ENCODE assay signal across 20 cellular contexts in genomic region chr9:82281066-82281465, GRCh38.
DNase-seq lines count a peak whose midpoint lies in the region; FAIRE-seq and TF ChIP-seq lines count a peak whose summit lies in the region.
"Had no signal": no experiment of that assay in that cellular context is flagged by ENCODE, and none has a peak within 500 bp of the region (broad histone marks: within the 10 kb centered on the region; RNA-seq: fewer than 3 reads in every experiment).

No MANE protein-coding gene starts in this region.

- no peak for TF ChIP-seq RAD21 in H1 (IDR thresholded peaks at IDR 0.05 in 1 of 2, conservative IDR thresholded peaks at IDR 0.05 in 1 of 2; ENCODE audit: low read depth in 2 of 2, low read length in 2 of 2)

- no peaks in the 10 kb centered on the region for H3K23me2 ChIP-seq in H1 (ENCODE audit: low read depth, low read length)

- no peaks in the 10 kb centered on the region for H3K79me1 ChIP-seq in H1 (ENCODE audit: low read depth, low read length)
- H3K79me1 ChIP-seq in mesendoderm (ENCODE audit: low read length): no peaks in the 10 kb centered on the region

- no peaks in the 10 kb centered on the region; the same call in 1 of the 2 replicates for H3F3A ChIP-seq in GM23248 (ENCODE audit: insufficient read depth)

- no peak overlapping the region for H2BK120ac ChIP-seq in H1 (replicated peaks; ENCODE audit: low read depth, low read length)
- H2BK120ac ChIP-seq in mesendoderm (ENCODE audit: low read depth, low read length): no peak overlapping the region

- no peaks in the 10 kb centered on the region for H3K9me3 ChIP-seq in GM23248 (ENCODE audit: low read depth)
- no peaks in the 10 kb centered on the region for H3K9me3 ChIP-seq in H1 (ENCODE audit: insufficient read depth in 2 of 2, low read depth in 1 of 2, low read length in 1 of 2)
- H3K9me3 ChIP-seq in tibial nerve: peaks cover 0 to 6% (median 0%) of the 10 kb centered on the region in 4 donors
- H3K9me3 ChIP-seq: Caco-2 had no signal

- TF ChIP-seq EP300 in H1 (IDR thresholded peaks at IDR 0.05; ENCODE audit: borderline replicate concordance in 1 of 2, low read depth in 2 of 2, low read length in 2 of 2): no peak
- no peak for TF ChIP-seq EP300 in tibial nerve (IDR thresholded peaks at IDR 0.05)

- H2BK5ac ChIP-seq in H1 (ENCODE audit: low read depth, low read length): no peak overlapping the region
- H2BK5ac ChIP-seq in mesendoderm (ENCODE audit: low read length): no peak overlapping the region

- no peak overlapping the region for H2BK20ac ChIP-seq in H1 (ENCODE audit: low read length)

- no peak overlapping the region for H4K8ac ChIP-seq in H1 (ENCODE audit: extremely low read depth, insufficient read depth, low read length)
- H4K8ac ChIP-seq in mesendoderm (ENCODE audit: low read depth, low read length): no peak overlapping the region

- POLR2A ChIA-PET in H1 (lab: Charles Lee; ENCODE audit: partially characterized antibody): no interaction called here

- H3K18ac ChIP-seq in H1 (ENCODE audit: extremely low read depth, low read length) (no peak overlapping the region), mesendoderm (ENCODE audit: low read length) (no peak overlapping the region)

- H3K4ac ChIP-seq in H1 (replicated peaks; ENCODE audit: insufficient read length, low read depth, low read length) (no peak overlapping the region), mesendoderm (ENCODE audit: low read depth, low read length) (no peak overlapping the region)

- H3K27me3 ChIP-seq in GM23248 (replicated peaks; ENCODE audit: insufficient read depth): no peaks in the 10 kb centered on the region
- no peaks in the 10 kb centered on the region for H3K27me3 ChIP-seq in H1 (replicated peaks in 1 of 4; ENCODE audit: control insufficient read depth in 3 of 4, extremely low read depth in 1 of 4, insufficient read depth in 3 of 4, low read length in 3 of 4)
- no peaks in the 10 kb centered on the region for H3K27me3 ChIP-seq in mesendoderm (ENCODE audit: insufficient read depth, low read length, poor library complexity)
- H3K27me3 ChIP-seq in tibial nerve: no peaks in the 10 kb centered on the region

- FAIRE-seq in H1 (lab: Jason Lieb, UNC): no peak
- FAIRE-seq: D721Med, GM12892, GM18507, HepG2 had no signal

- H2AFZ ChIP-seq in GM23248: peak overlapping the region; percentile 7
- peak overlapping the region; percentile 10; the same call in 1 of the 2 replicates for H2AFZ ChIP-seq in H1 (ENCODE audit: low read length)

- H3K9ac ChIP-seq in GM23248: no peak overlapping the region
- H3K9ac ChIP-seq in H1 (replicated peaks in 1 of 4; ENCODE audit: extremely low read depth in 1 of 4, low read depth in 3 of 4, low read length in 3 of 4): no peak overlapping the region
- no peak overlapping the region for H3K9ac ChIP-seq in mesendoderm (ENCODE audit: low read length)

- TF ChIP-seq POLR2A in H1 (IDR thresholded peaks at IDR 0.05; ENCODE audit: control extremely low read depth in 1 of 2, low read depth in 2 of 2, low read length in 2 of 2) (no peak), tibial nerve (IDR thresholded peaks at IDR 0.05) (no peak)

- H4K91ac ChIP-seq in H1 (replicated peaks; ENCODE audit: insufficient read length, low read length): no peak overlapping the region

- DNase-seq in AG10803 (ENCODE audit: low read depth) (peak; percentile 3), GM23248 (peak; percentile 34), H1 (ENCODE audit: low read depth in 1 of 2, low spot score in 2 of 2) (no peak), mesendoderm (peak; percentile 31), tibial nerve (ENCODE audit: low spot score in 2 of 2) (no peak), iPS-NIHi7 (ENCODE audit: extremely low spot score) (no peak)
- no peak for DNase-seq in stimulated activated naive CD4-positive, alpha-beta T cell (lab: John Stamatoyannopoulos, UW)
- DNase-seq: AML-193; Caco-2; CD4-positive, alpha-beta T cell; DMS153; DMS79; GDM1; GOT3; H9 had no signal

- H3K56ac ChIP-seq in H1 (replicated peaks; ENCODE audit: insufficient read length, low read depth, low read length) (no peak overlapping the region), mesendoderm (ENCODE audit: low read length) (no peak overlapping the region)

- H2BK15ac ChIP-seq in H1 (ENCODE audit: low read length): no peak overlapping the region
- H2BK15ac ChIP-seq in mesendoderm (replicated peaks; ENCODE audit: low read depth): no peak overlapping the region

- H3K23ac ChIP-seq in H1 (ENCODE audit: insufficient read length) (no peak overlapping the region), mesendoderm (ENCODE audit: low read length) (no peak overlapping the region)

- H3K4me2 ChIP-seq in GM23248 (ENCODE audit: unreplicated experiment) (no peak overlapping the region), H1 (ENCODE audit: insufficient read depth in 1 of 2, low read depth in 2 of 2, low read length in 2 of 2) (no peak overlapping the region), mesendoderm (ENCODE audit: low read length) (no peak overlapping the region)

- H3K9me2 ChIP-seq in GM23248 (ENCODE audit: insufficient read depth): no peaks in the 10 kb centered on the region

- no peak for TF ChIP-seq CTCF in AG10803 (conservative IDR thresholded peaks at IDR 0.05; ENCODE audit: low read length)
- TF ChIP-seq CTCF in H1 (IDR thresholded peaks at IDR 0.05; ENCODE audit: control extremely low read depth in 1 of 3, insufficient read depth in 1 of 3, low read depth in 1 of 3, low read length in 3 of 3): no peak
- TF ChIP-seq CTCF in tibial nerve (IDR thresholded peaks at IDR 0.05): no peak

- H3K4me3 ChIP-seq in AG10803 (ENCODE audit: low read length) (no peak overlapping the region), GM23248 (no peak overlapping the region), H1 (ENCODE audit: extremely low read depth in 1 of 4, insufficient read depth in 2 of 4, low read depth in 3 of 4, low read length in 4 of 4) (no peak overlapping the region), mesendoderm (ENCODE audit: low read length) (no peak overlapping the region), tibial nerve (no peak overlapping the region)

- H3K14ac ChIP-seq in H1 (ENCODE audit: insufficient read length): no peak overlapping the region

- H3K36me3 ChIP-seq in GM23248 (ENCODE audit: low read depth) (no peaks in the 10 kb centered on the region), H1 (ENCODE audit: control insufficient read depth in 2 of 4, insufficient read depth in 4 of 4, low read length in 3 of 4) (no peaks in the 10 kb centered on the region), mesendoderm (ENCODE audit: control insufficient read depth, insufficient read depth, low read length) (no peaks in the 10 kb centered on the region), tibial nerve (no peaks in the 10 kb centered on the region)

- no peak overlapping the region for H2BK12ac ChIP-seq in H1 (ENCODE audit: low read depth, low read length)

- H3K79me2 ChIP-seq in GM23248 (ENCODE audit: insufficient read depth) (no peaks in the 10 kb centered on the region), H1 (ENCODE audit: control insufficient read depth in 1 of 2, insufficient read depth in 2 of 2, low read length in 2 of 2) (no peaks in the 10 kb centered on the region), mesendoderm (ENCODE audit: control insufficient read depth, insufficient read depth, low read length) (no peaks in the 10 kb centered on the region)

- H4K5ac ChIP-seq in H1 (ENCODE audit: insufficient read length, low read depth, low read length) (no peak overlapping the region), mesendoderm (ENCODE audit: low read length) (no peak overlapping the region)

- H2AK5ac ChIP-seq in H1 (ENCODE audit: low read depth, low read length) (no peak overlapping the region), mesendoderm (ENCODE audit: low read length) (no peak overlapping the region)

- CTCF ChIA-PET in H1 (lab: Charles Lee; ENCODE audit: partially characterized antibody): no interaction called here

- H3K27ac ChIP-seq in GM23248: no peak overlapping the region
- H3K27ac ChIP-seq in H1 (ENCODE audit: low read depth, low read length): no peak overlapping the region
- H3K27ac ChIP-seq in mesendoderm (ENCODE audit: low read depth, low read length): no peak overlapping the region
- H3K27ac ChIP-seq in tibial nerve: no peak overlapping the region
- H3K27ac ChIP-seq: C4-2B had no signal

- in situ Hi-C loops in GM23248 (cut with MboI): no loop called here

- H3K4me1 ChIP-seq in GM23248 (ENCODE audit: insufficient read depth) (no peaks in the 10 kb centered on the region), H1 (replicated peaks in 1 of 4; ENCODE audit: control insufficient read depth in 3 of 4, insufficient read depth in 4 of 4, low read length in 3 of 4) (no peaks in the 10 kb centered on the region), mesendoderm (ENCODE audit: control insufficient read depth, low read depth, low read length) (no peaks in the 10 kb centered on the region), tibial nerve (no peaks in the 10 kb centered on the region)
- H3K4me1 ChIP-seq: Caco-2 had no signal

- no peaks in the 10 kb centered on the region for H4K20me1 ChIP-seq in GM23248 (ENCODE audit: insufficient read depth)
- no peaks in the 10 kb centered on the region for H4K20me1 ChIP-seq in H1 (replicated peaks in 1 of 2; ENCODE audit: control insufficient read depth in 1 of 2, insufficient read depth in 2 of 2, low read length in 2 of 2)

TF ChIP-seq in H1, 55 proteins besides CTCF, POLR2A, EP300 and RAD21:
- TF ChIP-seq BCL11A (IDR thresholded peaks at IDR 0.05; ENCODE audit: low read depth in 2 of 2, low read length in 2 of 2) (no peak), FOSL1 (IDR thresholded peaks at IDR 0.05; ENCODE audit: insufficient read depth, low read depth, low read length) (no peak)

Comparison
In these comparisons a context has a peak if more than half of its experiments do, and no peak if none do; other contexts are left out.
1. DNase-seq: peak in AG10803 (single experiment), GM23248 (single experiment) and mesendoderm (single experiment); none in H1 (0 of 2), stimulated activated naive CD4-positive, alpha-beta T cell (0 of 6), tibial nerve (0 of 2) and iPS-NIHi7 (single experiment).